ENCODE assay signal across 10 cellular contexts in the genomic region with DNA sequence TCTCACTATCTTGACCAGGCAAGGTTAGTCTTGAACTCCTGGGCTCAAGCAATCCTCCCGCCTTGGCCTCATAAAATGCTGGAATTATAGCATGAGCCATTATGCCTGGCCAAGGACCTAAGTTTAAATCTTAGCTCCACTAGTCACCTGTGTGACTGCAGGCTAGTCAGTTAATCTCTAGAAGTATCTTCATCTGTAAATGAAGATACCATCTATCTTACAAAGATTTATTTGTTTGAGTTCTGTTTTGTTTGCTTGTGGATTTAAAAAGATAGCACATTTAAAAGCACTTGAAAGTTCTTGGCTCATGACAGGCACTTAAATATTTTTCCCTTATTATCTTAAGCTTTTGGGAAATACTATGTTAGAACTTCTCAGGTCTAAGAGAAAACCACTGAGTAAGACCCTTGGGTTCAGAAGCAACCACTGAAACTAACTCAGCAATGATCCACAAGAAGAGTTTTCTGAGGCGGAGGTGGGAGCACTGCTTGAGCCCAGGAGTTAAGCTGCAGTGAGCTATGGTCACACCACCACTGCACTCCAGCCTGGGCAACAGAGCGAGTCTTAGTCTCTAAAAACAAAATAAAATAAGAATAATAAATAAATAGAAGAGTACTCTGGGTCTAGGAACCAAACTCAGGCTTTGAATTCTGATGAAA. TPM values are rescaled to one million over a fixed set of nuclear protein-coding genes. Genes with fewer than 3 reads are reported as not detected.
DNase-seq lines count a peak whose midpoint lies in the region; ATAC-seq and TF ChIP-seq lines count a peak whose summit lies in the region.
"Had no signal": no experiment of that assay in that cellular context is flagged by ENCODE, and none has a peak within 500 bp of the region (broad histone marks: within the 10 kb centered on the region; RNA-seq: fewer than 3 reads in every experiment).

No MANE protein-coding gene starts in this region.

- peaks cover 4% of the 10 kb centered on the region for H3K36me3 ChIP-seq in rectal smooth muscle tissue (ENCODE audit: control insufficient read depth, insufficient read depth, low read length)

- no peak for DNase-seq in HFFc6
- DNase-seq in activated naive CD8-positive, alpha-beta T cell treated with anti-CD3 and anti-CD28 coated beads, Interleukin-2, amount 50 U/mL, for 24 hours: no peak
- no peak for DNase-seq in foreskin melanocyte
- no peak for DNase-seq in putamen (ENCODE audit: low spot score)
- DNase-seq in A172 (ENCODE audit: low spot score): no peak
- DNase-seq: Caco-2, NCI-H82 had no signal

- H3K27ac Mint-ChIP-seq in HFFc6: peak overlapping the region; percentile 22; the same call in 1 of the 2 replicates
- H3K27ac Mint-ChIP-seq in activated naive CD8-positive, alpha-beta T cell treated with anti-CD3 and anti-CD28 coated beads, Interleukin-2, amount 50 U/mL, for 24 hours: peak overlapping the region; percentile 93

- H3K27ac ChIP-seq in C4-2B (peak overlapping the region; percentile 77), rectal smooth muscle tissue (ENCODE audit: low read depth, low read length) (peak overlapping the region; percentile 53)

- H3K9ac ChIP-seq in rectal smooth muscle tissue (ENCODE audit: low read length): no peak overlapping the region

- H3K4me1 Mint-ChIP-seq in HFFc6 (ENCODE audit: low read depth): peaks cover 72% of the 10 kb centered on the region
- peaks cover 76% of the 10 kb centered on the region for H3K4me1 Mint-ChIP-seq in activated naive CD8-positive, alpha-beta T cell treated with anti-CD3 and anti-CD28 coated beads, Interleukin-2, amount 50 U/mL, for 24 hours

- H3K9me3 Mint-ChIP-seq in HFFc6: 0 out of 2 replicates have a peak, but pooled peaks cover 4% of the 10 kb centered on the region
- peaks cover 5% of the 10 kb centered on the region for H3K9me3 Mint-ChIP-seq in activated naive CD8-positive, alpha-beta T cell treated with anti-CD3 and anti-CD28 coated beads, Interleukin-2, amount 50 U/mL, for 24 hours

- TF ChIP-seq CTCF in C4-2B (conservative IDR thresholded peaks at IDR 0.05) (no peak), HFFc6 (IDR thresholded peaks at IDR 0.05) (no peak)

- peaks cover 42% of the 10 kb centered on the region for H3K4me1 ChIP-seq in rectal smooth muscle tissue (ENCODE audit: control insufficient read depth, insufficient read depth, low read length)

- H3K4me3 ChIP-seq in rectal smooth muscle tissue (ENCODE audit: low read length): no peak overlapping the region

- H3K36me3 Mint-ChIP-seq in HFFc6 (ENCODE audit: low read depth): peaks cover 33% of the 10 kb centered on the region
- peaks cover 57% of the 10 kb centered on the region for H3K36me3 Mint-ChIP-seq in activated naive CD8-positive, alpha-beta T cell treated with anti-CD3 and anti-CD28 coated beads, Interleukin-2, amount 50 U/mL, for 24 hours (ENCODE audit: low read depth)

- H3K27me3 Mint-ChIP-seq in HFFc6 (ENCODE audit: insufficient read depth): peaks cover 2% of the 10 kb centered on the region; the same call in 1 of the 2 replicates
- no peaks in the 10 kb centered on the region for H3K27me3 Mint-ChIP-seq in activated naive CD8-positive, alpha-beta T cell treated with anti-CD3 and anti-CD28 coated beads, Interleukin-2, amount 50 U/mL, for 24 hours

- no peak for ATAC-seq in activated naive CD8-positive, alpha-beta T cell treated with anti-CD3 and anti-CD28 coated beads, Interleukin-2, amount 50 U/mL, for 24 hours
- ATAC-seq in HG03342 (IDR thresholded peaks at IDR 0.05; ENCODE audit: unreplicated experiment): no peak

- H3K4me3 Mint-ChIP-seq in HFFc6: no peak overlapping the region
- peak overlapping the region; percentile 32 for H3K4me3 Mint-ChIP-seq in activated naive CD8-positive, alpha-beta T cell treated with anti-CD3 and anti-CD28 coated beads, Interleukin-2, amount 50 U/mL, for 24 hours

- H3K27me3 ChIP-seq in rectal smooth muscle tissue (ENCODE audit: control insufficient read depth, insufficient read depth, low read length): no peaks in the 10 kb centered on the region

RNA-seq across cellular contexts. Expression of a gene that starts 19.1 kb away (rescaled TPM):
- 10 to 100 TPM; 52.1 to 61.8 (median 57.4) TPM for total RNA-seq in HFFc6 (2021; fragmentation: NEBNext Ultra II Directional; extraction: Animal tissue kit (Norgen Biotek cat#: 25700))
- total RNA-seq in A172 (2014; rRNA removed; shearing (Covaris generic)): 45.5 and 46.0 TPM in 2 replicates
